1 cellular context compared by ENCODE assay signal in genomic region chr1:220370041-220370700, GRCh38.
TF ChIP-seq lines count a peak whose summit lies in the region.

No MANE protein-coding gene starts in this region.

TF ChIP-seq in K562, 482 proteins besides CTCF, POLR2A, EP300 and RAD21 (continued from another document):
- TF ChIP-seq MXI1 (IDR thresholded peaks at IDR 0.05; ENCODE audit: low read depth, low read length) (no peak), GATAD2A (IDR thresholded peaks at IDR 0.05) (no peak), PATZ1 (CRISPR knock-in tag; IDR thresholded peaks at IDR 0.05; ENCODE audit: borderline replicate concordance) (no peak), MAFK (IDR thresholded peaks at IDR 0.05; ENCODE audit: low read length) (peak; percentile 95), ETV1 (tag; conservative IDR thresholded peaks at IDR 0.05; ENCODE audit: low read depth) (no peak), KAT2B (IDR thresholded peaks at IDR 0.05; ENCODE audit: low read depth, low read length) (no peak), EZH2 (IDR thresholded peaks at IDR 0.05; ENCODE audit: borderline replicate concordance, low read depth, low read length) (no peak), ZNF165 (CRISPR knock-in tag; IDR thresholded peaks at IDR 0.05; ENCODE audit: borderline replicate concordance) (no peak)
